ENCODE assay signal across 19 cellular contexts in genomic region chr13:56352356-56352755, GRCh38.
"Had no signal": no experiment of that assay in that cellular context is flagged by ENCODE, and none has a peak within 500 bp of the region (broad histone marks: within the 10 kb centered on the region; RNA-seq: fewer than 3 reads in every experiment).

No MANE protein-coding gene starts in this region.

- DNase-seq: activated CD4-positive, alpha-beta T cell treated with anti-CD3 and anti-CD28 coated beads for 36 hours; activated CD4-positive, alpha-beta T cell treated with anti-CD3 and anti-CD28 coated beads, Interleukin-2, amount 50 U/mL, for 48 hours; activated gamma-delta T cell; gastrocnemius medialis; heart right ventricle; pancreas; right lobe of liver; small intestine; stimulated activated CD4-positive, alpha-beta T cell treated with anti-CD3 and anti-CD28 coated beads, Interleukin-4, amount 100 ng/mL, for 1 hour; stomach; trophoblast cell had no signal

- H3K27me3 ChIP-seq: gastrocnemius medialis, heart right ventricle, neutrophil, pancreas, right lobe of liver, stomach, vagina had no signal

- H3K27me3 Mint-ChIP-seq: activated CD4-positive, alpha-beta T cell treated with anti-CD3 and anti-CD28 coated beads for 36 hours; activated naive CD4-positive, alpha-beta T cell treated with anti-CD3 and anti-CD28 coated beads, Interleukin-2, amount 50 U/mL, for 24 hours; natural killer cell treated with Interleukin-12 subunit alpha and Interleukin-12 subunit beta and Interleukin-15 and Interleukin-18, amount 100 ng/mL, for 72 hours had no signal

- FAIRE-seq: astrocyte, pancreas, small intestine, TTC549 had no signal

- H3K27ac Mint-ChIP-seq: activated CD4-positive, alpha-beta T cell treated with anti-CD3 and anti-CD28 coated beads for 36 hours; activated naive CD4-positive, alpha-beta T cell treated with anti-CD3 and anti-CD28 coated beads, Interleukin-2, amount 50 U/mL, for 24 hours; natural killer cell treated with Interleukin-12 subunit alpha and Interleukin-12 subunit beta and Interleukin-15 and Interleukin-18, amount 100 ng/mL, for 72 hours; WTC11 had no signal

- ATAC-seq: activated CD4-positive, alpha-beta T cell treated with anti-CD3 and anti-CD28 coated beads for 36 hours; gastrocnemius medialis; heart right ventricle; natural killer cell treated with Interleukin-12 subunit alpha and Interleukin-12 subunit beta and Interleukin-15 and Interleukin-18, amount 100 ng/mL, for 72 hours; pancreas; right lobe of liver; WTC11 had no signal

- H3K4me3 Mint-ChIP-seq: activated CD4-positive, alpha-beta T cell treated with anti-CD3 and anti-CD28 coated beads for 36 hours; activated naive CD4-positive, alpha-beta T cell treated with anti-CD3 and anti-CD28 coated beads, Interleukin-2, amount 50 U/mL, for 24 hours; natural killer cell treated with Interleukin-12 subunit alpha and Interleukin-12 subunit beta and Interleukin-15 and Interleukin-18, amount 100 ng/mL, for 72 hours; WTC11 had no signal

- H3K9me3 ChIP-seq: gastrocnemius medialis, heart right ventricle, neutrophil, pancreas, right lobe of liver, vagina had no signal

- H3K27ac ChIP-seq: epithelial cell of prostate, gastrocnemius medialis, heart right ventricle, neutrophil, pancreas, right lobe of liver, stomach, vagina had no signal

- H3K36me3 Mint-ChIP-seq: activated naive CD4-positive, alpha-beta T cell treated with anti-CD3 and anti-CD28 coated beads, Interleukin-2, amount 50 U/mL, for 24 hours; WTC11 had no signal

- H3K4me1 ChIP-seq: gastrocnemius medialis, heart right ventricle, pancreas, right lobe of liver, stomach, vagina had no signal

- H3K4me3 ChIP-seq: gastrocnemius medialis, heart right ventricle, pancreas, right lobe of liver, stomach, vagina had no signal

- H3K4me1 Mint-ChIP-seq: activated CD4-positive, alpha-beta T cell treated with anti-CD3 and anti-CD28 coated beads for 36 hours; activated naive CD4-positive, alpha-beta T cell treated with anti-CD3 and anti-CD28 coated beads, Interleukin-2, amount 50 U/mL, for 24 hours had no signal

- H3K36me3 ChIP-seq: gastrocnemius medialis, heart right ventricle, neutrophil, pancreas, right lobe of liver, stomach, vagina had no signal
